ENCODE assay signal across 12 cellular contexts in genomic region chr2:120596990-120597594, GRCh38.
A peak's percentile ranks its signal among the peaks of the same experiment; 100 is the strongest.
DNase-seq lines count a peak whose midpoint lies in the region; ATAC-seq and TF ChIP-seq lines count a peak whose summit lies in the region.
"Had no signal": no experiment of that assay in that cellular context is flagged by ENCODE, and none has a peak within 500 bp of the region (broad histone marks: within the 10 kb centered on the region; RNA-seq: fewer than 3 reads in every experiment).

No MANE protein-coding gene starts in this region.

- ATAC-seq in activated CD8-positive, alpha-beta T cell treated with anti-CD3 and anti-CD28 coated beads, Interleukin-2, amount 10 ng/mL, durations not matched to agents 7 days and 5 days = no peak
- ATAC-seq in HG03442 (IDR thresholded peaks at IDR 0.05; ENCODE audit: unreplicated experiment) = no peak
- no peak for ATAC-seq in GM18519 (IDR thresholded peaks at IDR 0.05; ENCODE audit: low FRiP score, unreplicated experiment)

- no peak for TF ChIP-seq CTCF in AG10803 (conservative IDR thresholded peaks at IDR 0.05; ENCODE audit: low read length)
- no peak for TF ChIP-seq CTCF in fibroblast of the aortic adventitia (IDR thresholded peaks at IDR 0.05; ENCODE audit: insufficient read depth, low read length)
- no peak for TF ChIP-seq CTCF in osteocyte (IDR thresholded peaks at IDR 0.05)
- TF ChIP-seq CTCF in endothelial cell (IDR thresholded peaks at IDR 0.05; ENCODE audit: unreplicated experiment) = no peak

- H3K9me3 Mint-ChIP-seq in osteocyte (ENCODE audit: unreplicated experiment) = no peaks in the 10 kb centered on the region
- no peaks in the 10 kb centered on the region for H3K9me3 Mint-ChIP-seq in activated CD8-positive, alpha-beta T cell treated with anti-CD3 and anti-CD28 coated beads, Interleukin-2, amount 10 ng/mL, durations not matched to agents 7 days and 5 days (ENCODE audit: insufficient read depth)
- no peaks in the 10 kb centered on the region for H3K9me3 Mint-ChIP-seq in endothelial cell (ENCODE audit: unreplicated experiment)
- H3K9me3 Mint-ChIP-seq: CD4-positive, alpha-beta T cell; T-helper 2 cell treated with Interferon-gamma antibody and Interleukin-4, amounts not matched to agents 5 μg/mL and 100 μg/mL, for 36 hours had no signal

- DNase-seq in AG10803 (ENCODE audit: low read depth) = peak; percentile 95
- peak; percentile 96 for DNase-seq in SIG-M5 treated with dmso at 0.1 percent for 504 hours (lab: John Stamatoyannopoulos, UW; ENCODE audit: unreplicated experiment)
- DNase-seq in fibroblast of the aortic adventitia (ENCODE audit: low read depth) = peak; percentile 85
- no peak for DNase-seq in osteocyte (ENCODE audit: extremely low spot score, unreplicated experiment)
- DNase-seq in activated CD8-positive, alpha-beta T cell treated with anti-CD3 and anti-CD28 coated beads, Interleukin-2, amount 10 ng/mL, durations not matched to agents 7 days and 5 days = no peak
- no peak for DNase-seq in endothelial cell (ENCODE audit: low spot score)
- DNase-seq: activated naive CD4-positive, alpha-beta T cell treated with Interleukin-2 at 50 U/mL for 16 hours; CD4-positive, alpha-beta T cell; stimulated activated CD4-positive, alpha-beta T cell treated with anti-CD3 and anti-CD28 coated beads, Interleukin-1b, Interleukin-23, amount 100 ng/mL, for 48 hours had no signal

- no peaks in the 10 kb centered on the region for H3K36me3 Mint-ChIP-seq in osteocyte (ENCODE audit: unreplicated experiment)
- no peaks in the 10 kb centered on the region for H3K36me3 Mint-ChIP-seq in activated CD8-positive, alpha-beta T cell treated with anti-CD3 and anti-CD28 coated beads, Interleukin-2, amount 10 ng/mL, durations not matched to agents 7 days and 5 days (ENCODE audit: low read depth)
- H3K36me3 Mint-ChIP-seq in endothelial cell (ENCODE audit: low read depth, unreplicated experiment) = peaks cover 5% of the 10 kb centered on the region

- POLR2A ChIA-PET in activated CD8-positive, alpha-beta T cell treated with anti-CD3 and anti-CD28 coated beads, Interleukin-2, amount 10 ng/mL, durations not matched to agents 7 days and 5 days (lab: Charles Lee) = no interaction called here

- H3K4me3 Mint-ChIP-seq in osteocyte (ENCODE audit: unreplicated experiment) (no peak overlapping the region), endothelial cell (ENCODE audit: unreplicated experiment) (no peak overlapping the region)
- H3K4me3 Mint-ChIP-seq in activated CD8-positive, alpha-beta T cell treated with anti-CD3 and anti-CD28 coated beads, Interleukin-2, amount 10 ng/mL, durations not matched to agents 7 days and 5 days = no peak overlapping the region
- H3K4me3 Mint-ChIP-seq: CD4-positive, alpha-beta T cell; T-helper 2 cell treated with Interferon-gamma antibody and Interleukin-4, amounts not matched to agents 5 μg/mL and 100 μg/mL, for 36 hours had no signal

- H3K4me1 Mint-ChIP-seq in osteocyte (ENCODE audit: unreplicated experiment) (peaks cover 26% of the 10 kb centered on the region), endothelial cell (ENCODE audit: unreplicated experiment) (peaks cover 5% of the 10 kb centered on the region)
- no peaks in the 10 kb centered on the region for H3K4me1 Mint-ChIP-seq in activated CD8-positive, alpha-beta T cell treated with anti-CD3 and anti-CD28 coated beads, Interleukin-2, amount 10 ng/mL, durations not matched to agents 7 days and 5 days (ENCODE audit: low read depth)

- H3K27me3 Mint-ChIP-seq in osteocyte (ENCODE audit: unreplicated experiment) (peaks cover 2% of the 10 kb centered on the region), endothelial cell (ENCODE audit: unreplicated experiment) (peaks cover 17% of the 10 kb centered on the region)
- no peaks in the 10 kb centered on the region for H3K27me3 Mint-ChIP-seq in activated CD8-positive, alpha-beta T cell treated with anti-CD3 and anti-CD28 coated beads, Interleukin-2, amount 10 ng/mL, durations not matched to agents 7 days and 5 days (ENCODE audit: low read depth)

- CTCF ChIA-PET in activated CD8-positive, alpha-beta T cell treated with anti-CD3 and anti-CD28 coated beads, Interleukin-2, amount 10 ng/mL, durations not matched to agents 7 days and 5 days (lab: Charles Lee) = no interaction called here

- H3K27ac Mint-ChIP-seq in osteocyte (ENCODE audit: unreplicated experiment) (peak overlapping the region; percentile 69), endothelial cell (ENCODE audit: unreplicated experiment) (no peak overlapping the region)
- H3K27ac Mint-ChIP-seq in activated CD8-positive, alpha-beta T cell treated with anti-CD3 and anti-CD28 coated beads, Interleukin-2, amount 10 ng/mL, durations not matched to agents 7 days and 5 days = no peak overlapping the region
- H3K27ac Mint-ChIP-seq: CD4-positive, alpha-beta T cell; T-helper 2 cell treated with Interferon-gamma antibody and Interleukin-4, amounts not matched to agents 5 μg/mL and 100 μg/mL, for 36 hours had no signal

- no peak overlapping the region for H3K4me3 ChIP-seq in AG10803 (ENCODE audit: low read length)
- H3K4me3 ChIP-seq in fibroblast of the aortic adventitia (ENCODE audit: low read depth, low read length) = no peak overlapping the region

Comparison
In these comparisons a context has a peak if more than half of its experiments do, and no peak if none do; other contexts are left out.
1. DNase-seq: peak in AG10803 (single experiment), SIG-M5 treated with dmso at 0.1 percent for 504 hours (single experiment) and fibroblast of the aortic adventitia (single experiment); none in osteocyte (single experiment), activated CD8-positive, alpha-beta T cell treated with anti-CD3 and anti-CD28 coated beads, Interleukin-2, amount 10 ng/mL, durations not matched to agents 7 days and 5 days (single experiment) and endothelial cell (single experiment).